Comparison of ENCODE assay signal across 22 cellular contexts in genomic region chr1:33399375-33399774, GRCh38. TPM values are rescaled to one million over a fixed set of nuclear protein-coding genes. Genes with fewer than 3 reads are reported as not detected.
DNase-seq lines count a peak whose midpoint lies in the region; ATAC-seq and TF ChIP-seq lines count a peak whose summit lies in the region.
"Had no signal": no experiment of that assay in that cellular context is flagged by ENCODE, and none has a peak within 500 bp of the region (broad histone marks: within the 10 kb centered on the region; RNA-seq: fewer than 3 reads in every experiment).

No MANE protein-coding gene starts in this region.

- 25 to 43% (median 25%) methylated on average over 3 of the region's 3 CpGs for WGBS in psoas muscle, 3 donors
- 9 to 12% methylated on average over 3 of the region's 3 CpGs for WGBS in aorta, 2 donors

- H3K36me3 ChIP-seq in psoas muscle (ENCODE audit: insufficient read depth in 1 of 2, low read depth in 1 of 2) (no peaks in the 10 kb centered on the region), aorta (ENCODE audit: control insufficient read depth in 1 of 2, insufficient read depth in 2 of 2, low read length in 1 of 2) (no peaks in the 10 kb centered on the region)
- H3K36me3 ChIP-seq: BLaER1 treated with 17β-estradiol and CSF1 and Interleukin-3, amounts not matched to agents 10 nM and 100 nM; HAP-1 had no signal

- ATAC-seq in Right ventricle myocardium superior (ENCODE audit: poor library complexity) = peak; percentile 57
- ATAC-seq in left ventricle myocardium superior = peak; percentile 61
- ATAC-seq in psoas muscle = peak; percentile 26 to 51 (median 31)
- ATAC-seq in aorta (ENCODE audit: low FRiP score) = no peak
- ATAC-seq in HG03095 (IDR thresholded peaks at IDR 0.05; ENCODE audit: unreplicated experiment) = no peak

- TF ChIP-seq CTCF in psoas muscle (IDR thresholded peaks at IDR 0.05) = no peak

- H3K4me3 ChIP-seq in psoas muscle (no peak overlapping the region), aorta (ENCODE audit: low read length in 2 of 2) (no peak overlapping the region)
- H3K4me3 ChIP-seq: BLaER1 treated with 17β-estradiol and CSF1 and Interleukin-3, amounts not matched to agents 10 nM and 100 nM; GM23248; HAP-1 had no signal

- DNase-seq in Right ventricle myocardium superior (no peak), cardiac septum (ENCODE audit: low spot score) (no peak), left ventricle myocardium superior (no peak), psoas muscle (no peak), aorta (no peak), NCI-H226 (no peak), NCI-H446 treated with DMSO at 0.1 percent for 48 hours (lab: John Stamatoyannopoulos, UW) (no peak)
- DNase-seq: 8988T; Calu3; CD8-positive, alpha-beta memory T cell; GM23248; IMR-90; NCI-H1092 treated with DMSO at 0.1 percent for 48 hours; NCI-H1436 treated with DMSO at 0.1 percent for 48 hours; NCI-H1930; NCI-H2227 treated with DMSO at 0.1 percent for 48 hours; NCI-H524 treated with DMSO at 0.1 percent for 48 hours; OCI-M1 had no signal

- H3K27me3 ChIP-seq in psoas muscle (ENCODE audit: insufficient read depth in 3 of 3, low read length in 2 of 3) (no peaks in the 10 kb centered on the region), aorta (ENCODE audit: control insufficient read depth in 1 of 2, insufficient read depth in 2 of 2, low read length in 1 of 2) (no peaks in the 10 kb centered on the region)
- H3K27me3 ChIP-seq: BLaER1 treated with 17β-estradiol and CSF1 and Interleukin-3, amounts not matched to agents 10 nM and 100 nM had no signal

- H3K4me1 ChIP-seq in psoas muscle (peaks cover 28% of the 10 kb centered on the region), aorta (ENCODE audit: control insufficient read depth in 1 of 2, insufficient read depth in 2 of 2, low read length in 2 of 2) (peaks cover 0 to 1% of the 10 kb centered on the region in 2 donors)
- H3K4me1 ChIP-seq: BLaER1 treated with 17β-estradiol and CSF1 and Interleukin-3, amounts not matched to agents 10 nM and 100 nM; HAP-1 had no signal

- intact Hi-C loops in Right ventricle myocardium superior (cut with DNase I) = no loop called here
- intact Hi-C loops in cardiac septum (cut with DNase I) = no loop called here
- intact Hi-C loops in left ventricle myocardium superior (cut with micrococcal nuclease) = no loop called here
- intact Hi-C loops in psoas muscle (cut with DNase I) = no loop called here
- intact Hi-C loops in aorta (cut with DNase I) = no loop called here

- H3K27ac ChIP-seq in psoas muscle = peak overlapping the region; percentile 75
- H3K27ac ChIP-seq in aorta (ENCODE audit: low read depth in 1 of 2, low read length in 2 of 2) = peak overlapping the region; percentile 30 to 36
- H3K27ac ChIP-seq: BLaER1 treated with 17β-estradiol and CSF1 and Interleukin-3, amounts not matched to agents 10 nM and 100 nM; GM23248; KMS-11 had no signal

- H3K9me3 ChIP-seq in psoas muscle = no peaks in the 10 kb centered on the region
- H3K9me3 ChIP-seq in aorta (ENCODE audit: control insufficient read depth, low read length) = no peaks in the 10 kb centered on the region
- H3K9me3 ChIP-seq: BLaER1 treated with 17β-estradiol and CSF1 and Interleukin-3, amounts not matched to agents 10 nM and 100 nM; HAP-1 had no signal

RNA-seq across cellular contexts. Expression of gene PHC2, which starts 31.5 kb away (rescaled TPM):
- total RNA-seq in Right ventricle myocardium superior (105 TPM), cardiac septum (101 TPM), left ventricle myocardium superior (118 TPM), psoas muscle (100 to 1,000 TPM in 3 of 4 donors, 10 to 100 TPM in 1; 74.1 to 427 (median 339) TPM), aorta (100 to 1,000 TPM in 1 of 2 donors, 10 to 100 TPM in 1; 96.6 to 156 TPM)
- polyA plus RNA-seq in psoas muscle (100 to 1,000 TPM; 221 to 393 (median 338) TPM), aorta (100 to 1,000 TPM in 1 of 2 donors, 10 to 100 TPM in 1; 82.4 to 118 TPM)

Comparison
In these comparisons a context has a peak if more than half of its experiments do, and no peak if none do; other contexts are left out.
1. ATAC-seq: peak in Right ventricle myocardium superior (single experiment), left ventricle myocardium superior (single experiment) and psoas muscle (4 of 4); none in aorta (single experiment) and HG03095 (single experiment).